Comparison of ENCODE assay signal across 1 cellular context in the genomic region with DNA sequence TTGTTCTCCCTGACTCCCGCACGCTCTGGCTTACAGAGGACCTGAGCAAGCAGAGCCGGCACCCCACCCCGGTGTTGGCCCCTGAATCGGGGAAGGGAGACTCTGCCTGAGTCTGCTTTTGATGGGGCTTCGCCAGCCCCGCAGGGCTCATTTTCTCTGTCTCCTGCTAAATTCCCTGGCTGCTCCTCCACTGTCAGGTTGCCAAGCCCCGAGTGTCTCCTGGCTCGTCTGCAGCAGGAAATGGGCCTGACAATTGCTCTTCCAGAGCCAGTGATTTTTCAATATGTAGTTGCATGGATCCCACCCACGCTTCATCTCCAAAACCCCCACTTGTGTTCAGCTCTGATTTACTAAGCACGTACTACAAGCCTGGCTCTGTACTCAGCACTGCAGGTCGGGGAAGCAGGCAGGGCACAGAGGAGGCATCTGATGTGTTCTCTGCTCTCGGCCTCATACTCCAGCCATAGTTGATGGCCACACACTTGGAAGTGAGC.
TF ChIP-seq lines count a peak whose summit lies in the region.

No MANE protein-coding gene starts in this region.

TF ChIP-seq in IMR-90, 13 proteins besides CTCF, POLR2A, EP300 and RAD21:
- TF ChIP-seq CHD1 (IDR thresholded peaks at IDR 0.05; ENCODE audit: low read depth, low read length) (no peak), SMC3 (IDR thresholded peaks at IDR 0.05; ENCODE audit: low read depth, low read length) (no peak), NFE2L2 (IDR thresholded peaks at IDR 0.05; ENCODE audit: low read depth, low read length) (no peak), CEBPB (IDR thresholded peaks at IDR 0.05; ENCODE audit: low read depth, low read length) (no peak), MXI1 (IDR thresholded peaks at IDR 0.05; ENCODE audit: borderline replicate concordance, low read depth, low read length) (no peak), FOS (IDR thresholded peaks at IDR 0.05; ENCODE audit: low read depth, low read length) (no peak), MAFK (IDR thresholded peaks at IDR 0.05; ENCODE audit: low read depth, low read length) (no peak), BHLHE40 (IDR thresholded peaks at IDR 0.05; ENCODE audit: low read depth, low read length) (no peak), MAZ (IDR thresholded peaks at IDR 0.05; ENCODE audit: borderline replicate concordance, low read depth, low read length) (no peak), RFX5 (IDR thresholded peaks at IDR 0.05; ENCODE audit: low read depth, low read length) (no peak), RCOR1 (IDR thresholded peaks at IDR 0.05; ENCODE audit: insufficient replicate concordance, low read length) (no peak)
- TF ChIP-seq, protein P1, sequence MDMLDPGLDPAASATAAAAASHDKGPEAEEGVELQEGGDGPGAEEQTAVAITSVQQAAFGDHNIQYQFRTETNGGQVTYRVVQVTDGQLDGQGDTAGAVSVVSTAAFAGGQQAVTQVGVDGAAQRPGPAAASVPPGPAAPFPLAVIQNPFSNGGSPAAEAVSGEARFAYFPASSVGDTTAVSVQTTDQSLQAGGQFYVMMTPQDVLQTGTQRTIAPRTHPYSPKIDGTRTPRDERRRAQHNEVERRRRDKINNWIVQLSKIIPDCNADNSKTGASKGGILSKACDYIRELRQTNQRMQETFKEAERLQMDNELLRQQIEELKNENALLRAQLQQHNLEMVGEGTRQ (IDR thresholded peaks at IDR 0.05; ENCODE audit: low read depth, low read length) = no peak
- TF ChIP-seq, protein P2, sequence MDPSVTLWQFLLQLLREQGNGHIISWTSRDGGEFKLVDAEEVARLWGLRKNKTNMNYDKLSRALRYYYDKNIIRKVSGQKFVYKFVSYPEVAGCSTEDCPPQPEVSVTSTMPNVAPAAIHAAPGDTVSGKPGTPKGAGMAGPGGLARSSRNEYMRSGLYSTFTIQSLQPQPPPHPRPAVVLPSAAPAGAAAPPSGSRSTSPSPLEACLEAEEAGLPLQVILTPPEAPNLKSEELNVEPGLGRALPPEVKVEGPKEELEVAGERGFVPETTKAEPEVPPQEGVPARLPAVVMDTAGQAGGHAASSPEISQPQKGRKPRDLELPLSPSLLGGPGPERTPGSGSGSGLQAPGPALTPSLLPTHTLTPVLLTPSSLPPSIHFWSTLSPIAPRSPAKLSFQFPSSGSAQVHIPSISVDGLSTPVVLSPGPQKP (IDR thresholded peaks at IDR 0.05; ENCODE audit: borderline replicate concordance, low read depth, low read length) = no peak
